Comparison of ENCODE assay signal across 19 cellular contexts in the genomic region with DNA sequence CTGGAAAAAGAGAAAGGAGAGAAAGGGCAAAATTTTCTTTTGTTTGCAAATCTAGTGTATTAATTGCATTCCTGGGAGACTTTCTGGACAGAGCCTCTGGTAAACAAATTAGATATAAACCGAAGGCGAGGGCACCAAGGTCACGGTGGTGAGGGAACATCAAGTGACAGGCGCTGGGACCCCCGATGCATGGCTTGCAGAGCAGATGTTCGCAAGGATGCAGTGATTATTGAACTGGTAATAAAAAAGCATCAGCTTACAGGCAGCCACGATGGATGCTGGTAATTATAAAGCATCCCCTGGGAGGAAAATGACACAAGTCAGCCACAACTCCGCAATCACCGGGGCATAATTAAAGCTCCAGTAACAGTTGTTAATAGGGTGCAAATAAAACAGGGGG.
"Had no signal": no experiment of that assay in that cellular context is flagged by ENCODE, and none has a peak within 500 bp of the region (broad histone marks: within the 10 kb centered on the region; RNA-seq: fewer than 3 reads in every experiment).

No MANE protein-coding gene starts in this region.

- H3K36me3 Mint-ChIP-seq: activated naive CD8-positive, alpha-beta T cell treated with anti-CD3 and anti-CD28 coated beads for 36 hours; memory B cell; naive thymus-derived CD8-positive, alpha-beta T cell; stimulated activated naive B cell treated with anti-CD40 and anti-IgM and Interleukin-4, amounts not matched to agents 10 μg/mL and 1 μg/mL and 100 μg/mL, for 72 hours had no signal

- H3K27ac ChIP-seq: body of pancreas, esophagus squamous epithelium, neutrophil, parathyroid adenoma, thyroid gland had no signal

- H3K9ac ChIP-seq: parathyroid adenoma had no signal

- H3K27me3 ChIP-seq: body of pancreas, esophagus squamous epithelium, neutrophil, thyroid gland had no signal

- DNase-seq: activated CD4-positive, alpha-beta T cell treated with anti-CD3 and anti-CD28 coated beads, Interleukin-2, amount 10 ng/mL, durations not matched to agents 24 days and 14 days; activated CD4-positive, CD25-positive, alpha-beta regulatory T cell; activated CD8-positive, alpha-beta T cell treated with anti-CD3 and anti-CD28 coated beads, Interleukin-2, amount 10 ng/mL, durations not matched to agents 7 days and 5 days; activated naive CD8-positive, alpha-beta T cell treated with anti-CD3 and anti-CD28 coated beads for 36 hours; amygdala; body of pancreas; effector CD8-positive, alpha-beta T cell; esophagus squamous epithelium; foreskin fibroblast; kidney glomerular epithelial cell; left ventricle myocardium superior; naive thymus-derived CD8-positive, alpha-beta T cell; stimulated activated CD4-positive, alpha-beta T cell treated with anti-CD3 and anti-CD28 coated beads, Interleukin-4, amount 100 ng/mL, for 1 hour; stimulated activated naive B cell treated with anti-CD40 and anti-IgM and Interleukin-4, amounts not matched to agents 10 μg/mL and 1 μg/mL and 100 μg/mL, for 72 hours; thyroid gland had no signal

- H3K4me1 ChIP-seq: body of pancreas, esophagus squamous epithelium, parathyroid adenoma, thyroid gland had no signal

- H3K4me3 ChIP-seq: body of pancreas, esophagus squamous epithelium, thyroid gland had no signal

- H3K36me3 ChIP-seq: esophagus squamous epithelium, neutrophil, thyroid gland had no signal

- H3K4me1 Mint-ChIP-seq: activated CD4-positive, alpha-beta T cell treated with anti-CD3 and anti-CD28 coated beads, Interleukin-2, amount 10 ng/mL, durations not matched to agents 24 days and 14 days; activated naive CD8-positive, alpha-beta T cell treated with anti-CD3 and anti-CD28 coated beads for 36 hours; central memory CD8-positive, alpha-beta T cell; memory B cell; naive thymus-derived CD8-positive, alpha-beta T cell; stimulated activated naive B cell treated with anti-CD40 and anti-IgM and Interleukin-4, amounts not matched to agents 10 μg/mL and 1 μg/mL and 100 μg/mL, for 72 hours had no signal

- H3K4me3 Mint-ChIP-seq: activated CD4-positive, alpha-beta T cell treated with anti-CD3 and anti-CD28 coated beads, Interleukin-2, amount 10 ng/mL, durations not matched to agents 24 days and 14 days; activated CD8-positive, alpha-beta T cell treated with anti-CD3 and anti-CD28 coated beads, Interleukin-2, amount 10 ng/mL, durations not matched to agents 7 days and 5 days; activated naive CD8-positive, alpha-beta T cell treated with anti-CD3 and anti-CD28 coated beads for 36 hours; central memory CD8-positive, alpha-beta T cell; memory B cell; naive thymus-derived CD8-positive, alpha-beta T cell; stimulated activated naive B cell treated with anti-CD40 and anti-IgM and Interleukin-4, amounts not matched to agents 10 μg/mL and 1 μg/mL and 100 μg/mL, for 72 hours had no signal

- ATAC-seq: activated CD8-positive, alpha-beta T cell treated with anti-CD3 and anti-CD28 coated beads, Interleukin-2, amount 10 ng/mL, durations not matched to agents 7 days and 5 days; body of pancreas; left ventricle myocardium superior; naive thymus-derived CD8-positive, alpha-beta T cell; stimulated activated naive B cell treated with anti-CD40 and anti-IgM and Interleukin-4, amounts not matched to agents 10 μg/mL and 1 μg/mL and 100 μg/mL, for 72 hours had no signal

- H3K9me3 ChIP-seq: body of pancreas, esophagus squamous epithelium, neutrophil, thyroid gland had no signal

- H3K79me2 ChIP-seq: parathyroid adenoma had no signal

- H3K27me3 Mint-ChIP-seq: activated CD4-positive, alpha-beta T cell treated with anti-CD3 and anti-CD28 coated beads, Interleukin-2, amount 10 ng/mL, durations not matched to agents 24 days and 14 days; central memory CD8-positive, alpha-beta T cell; stimulated activated naive B cell treated with anti-CD40 and anti-IgM and Interleukin-4, amounts not matched to agents 10 μg/mL and 1 μg/mL and 100 μg/mL, for 72 hours had no signal

- H3K9me3 Mint-ChIP-seq: activated CD4-positive, alpha-beta T cell treated with anti-CD3 and anti-CD28 coated beads, Interleukin-2, amount 10 ng/mL, durations not matched to agents 24 days and 14 days; activated naive CD8-positive, alpha-beta T cell treated with anti-CD3 and anti-CD28 coated beads for 36 hours; central memory CD8-positive, alpha-beta T cell; memory B cell; stimulated activated naive B cell treated with anti-CD40 and anti-IgM and Interleukin-4, amounts not matched to agents 10 μg/mL and 1 μg/mL and 100 μg/mL, for 72 hours had no signal

- H2AFZ ChIP-seq: parathyroid adenoma had no signal

- H3K27ac Mint-ChIP-seq: activated CD4-positive, alpha-beta T cell treated with anti-CD3 and anti-CD28 coated beads, Interleukin-2, amount 10 ng/mL, durations not matched to agents 24 days and 14 days; activated CD8-positive, alpha-beta T cell treated with anti-CD3 and anti-CD28 coated beads, Interleukin-2, amount 10 ng/mL, durations not matched to agents 7 days and 5 days; activated naive CD8-positive, alpha-beta T cell treated with anti-CD3 and anti-CD28 coated beads for 36 hours; memory B cell; naive thymus-derived CD8-positive, alpha-beta T cell; stimulated activated naive B cell treated with anti-CD40 and anti-IgM and Interleukin-4, amounts not matched to agents 10 μg/mL and 1 μg/mL and 100 μg/mL, for 72 hours had no signal
